ENCODE assay signal across 9 cellular contexts in the genomic region with DNA sequence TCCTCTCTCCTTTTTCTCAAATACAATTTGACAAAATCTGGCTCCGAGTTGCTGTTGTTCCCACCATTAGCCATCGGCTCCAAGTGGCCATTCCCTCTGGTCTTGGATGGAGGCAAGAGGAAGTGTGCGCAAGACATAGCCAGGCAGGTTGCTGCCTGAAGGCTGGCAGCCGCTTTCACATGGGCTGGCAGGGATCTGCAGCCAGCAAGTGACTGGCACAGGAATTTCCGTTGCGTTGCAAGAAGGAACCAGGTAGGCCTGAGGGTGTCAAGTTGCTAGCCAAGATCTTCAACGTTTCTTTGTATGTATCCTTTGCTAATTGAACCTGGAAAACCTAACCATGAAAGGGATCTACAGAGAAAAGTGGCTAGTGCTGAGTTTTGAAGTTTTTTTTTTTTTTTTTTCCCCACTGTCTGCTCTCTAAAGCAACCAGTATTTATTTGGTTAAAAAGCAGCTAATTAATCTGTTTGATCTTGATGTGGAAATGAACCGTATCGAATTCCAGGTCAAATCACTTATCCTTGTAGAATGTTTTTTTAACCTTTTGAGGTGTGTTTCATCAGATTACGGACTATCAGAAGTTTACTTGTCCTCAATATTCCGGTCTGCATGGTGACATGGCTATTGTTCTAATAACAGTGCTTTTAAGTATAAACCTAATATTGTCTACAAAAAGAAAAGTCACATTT.
DNase-seq lines count a peak whose midpoint lies in the region; ATAC-seq and TF ChIP-seq lines count a peak whose summit lies in the region.
"Had no signal": no experiment of that assay in that cellular context is flagged by ENCODE, and none has a peak within 500 bp of the region (broad histone marks: within the 10 kb centered on the region; RNA-seq: fewer than 3 reads in every experiment).

No MANE protein-coding gene starts in this region.

- no peak overlapping the region; the same call in 1 of the 2 replicates for H4K5ac ChIP-seq in IMR-90 (ENCODE audit: low read depth, low read length)

- TF ChIP-seq RAD21 in IMR-90 (IDR thresholded peaks at IDR 0.05; ENCODE audit: low read length): no peak

- peak overlapping the region; percentile 98 for H3K27ac Mint-ChIP-seq in WTC11

- no peaks in the 10 kb centered on the region for H3K36me3 Mint-ChIP-seq in WTC11

- no peak overlapping the region for H4K91ac ChIP-seq in IMR-90 (ENCODE audit: insufficient read depth, low read depth, low read length)

- H3K79me1 ChIP-seq in IMR-90 (ENCODE audit: low read depth in 1 of 2, low read length in 2 of 2): peaks cover 35 to 80% of the 10 kb centered on the region in 2 experiments

- peak overlapping the region; percentile 5 for H2BK5ac ChIP-seq in IMR-90 (ENCODE audit: low read depth, low read length, poor library complexity, severe bottlenecking)

- peak overlapping the region; percentile 35 for H2AK9ac ChIP-seq in IMR-90 (replicated peaks; ENCODE audit: low read depth, low read length, poor library complexity)

- no peak overlapping the region for H2BK20ac ChIP-seq in IMR-90 (ENCODE audit: low read depth, low read length)

- H3K27ac ChIP-seq in IMR-90 (ENCODE audit: insufficient read depth, low read length) (peak overlapping the region; percentile 17; the same call in 1 of the 2 replicates), testis (peak overlapping the region in 1 of 2 donors; percentile 11)

- H3K9me3 Mint-ChIP-seq in WTC11: no peaks in the 10 kb centered on the region

- 0 out of 2 replicates have a peak overlapping the region, but pooled peaks have one; percentile 7 for H3K4ac ChIP-seq in IMR-90 (ENCODE audit: low read depth, low read length)

- H3K4me3 Mint-ChIP-seq in WTC11: peak overlapping the region; percentile 59

- H3K18ac ChIP-seq in IMR-90 (ENCODE audit: low read depth, low read length): peak overlapping the region; percentile 0

- BruUV-seq in IMR-90 (replicated peaks; lab: Mats Ljungman, UMichigan): no TSS peak

- no peak overlapping the region for H4K8ac ChIP-seq in IMR-90 (ENCODE audit: low read depth in 2 of 2, low read length in 2 of 2)

- dilution Hi-C loops in IMR-90 (cut with HindIII; ENCODE audit: low sequenced_read_pairs, unreplicated experiment): no loop called here

- H4K20me1 ChIP-seq in IMR-90 (ENCODE audit: insufficient read depth, low read length): peaks cover 81% of the 10 kb centered on the region

- no peaks in the 10 kb centered on the region for H3K27me3 Mint-ChIP-seq in WTC11 (ENCODE audit: low read depth)

- H3K4me1 Mint-ChIP-seq in WTC11: peaks cover 96% of the 10 kb centered on the region

- H3K4me2 ChIP-seq in IMR-90 (ENCODE audit: low read depth, low read length): no peak overlapping the region

- H2AFZ ChIP-seq in IMR-90 (replicated peaks; ENCODE audit: low read length, poor library complexity): no peak overlapping the region

- H2AK5ac ChIP-seq in IMR-90 (ENCODE audit: low read depth, low read length): peak overlapping the region; percentile 63; the same call in 1 of the 2 replicates

- H3K9me1 ChIP-seq in IMR-90 (ENCODE audit: insufficient read depth, low read length): peaks cover 25% of the 10 kb centered on the region

- intact Hi-C loops in IMR-90 (cut with micrococcal nuclease): no loop called here
- intact Hi-C loops in testis (cut with DNase I; ENCODE audit: low total_unique reads): no loop called here

- H3K4me3 ChIP-seq in IMR-90 (ENCODE audit: insufficient read depth, low read depth, low read length) (no peak overlapping the region), testis (no peak overlapping the region)

- 100% methylated on average over 1 of the region's 11 CpGs; no CpG with 5 or more reads in 1 of the 2 experiments for WGBS in IMR-90 (ENCODE audit: extremely low coverage in 2 of 2, insufficient read length in 1 of 2), 2 experiments
- whole genome bisulfite sequencing in testis, 2 donors: 74 to 78% methylated on average over 11 of the region's 11 CpGs

- ATAC-seq in IMR-90 (ENCODE audit: low read depth) (no peak), WTC11 (peak; percentile 27)
- ATAC-seq: right cardiac atrium had no signal

- H3K4me1 ChIP-seq in IMR-90 (ENCODE audit: control insufficient read depth, insufficient read depth, low read length) (peaks cover 27% of the 10 kb centered on the region), testis (peaks cover 43% of the 10 kb centered on the region)

- TF ChIP-seq CTCF in IMR-90 (conservative IDR thresholded peaks at IDR 0.05; ENCODE audit: low read depth, low read length): no peak
- no peak for TF ChIP-seq CTCF in WTC11 (IDR thresholded peaks at IDR 0.05)
- TF ChIP-seq CTCF in testis (IDR thresholded peaks at IDR 0.05): no peak

- CTCF ChIA-PET in IMR-90 (lab: Yijun Ruan, JAX): interaction anchor here (1.0 to 1.1 kb wide), 2 partner anchors 10 to 13 kb away, joined by 3 read pairs; no protein-coding TSS in a partner anchor
- CTCF ChIA-PET in WTC11 (lab: Charles Lee): no interaction called here

- POLR2A ChIA-PET in IMR-90 (lab: Charles Lee; ENCODE audit: unreplicated experiment): interaction anchor here (0.7 kb wide), 1 partner anchor 50 kb away, joined by 3 read pairs; no protein-coding TSS in a partner anchor
- POLR2A ChIA-PET in WTC11 (lab: Charles Lee): no interaction called here

- no peak overlapping the region for H3K23ac ChIP-seq in IMR-90 (ENCODE audit: low read depth, low read length)

- H3K9me3 ChIP-seq in IMR-90 (ENCODE audit: control insufficient read depth, insufficient read depth, low read length) (no peaks in the 10 kb centered on the region), testis (no peaks in the 10 kb centered on the region)

- H3K27me3 ChIP-seq in IMR-90 (ENCODE audit: control insufficient read depth, insufficient read depth, low read length) (no peaks in the 10 kb centered on the region), testis (no peaks in the 10 kb centered on the region)

- H3K9ac ChIP-seq in IMR-90 (ENCODE audit: low read depth, low read length): no peak overlapping the region

- 0 out of 2 replicates have a peak overlapping the region, but pooled peaks have one; percentile 25 for H3K14ac ChIP-seq in IMR-90 (replicated peaks; ENCODE audit: low read depth, low read length)

- TF ChIP-seq POLR2A in IMR-90 (IDR thresholded peaks at IDR 0.05; ENCODE audit: low read depth, low read length): no peak
- TF ChIP-seq POLR2A in testis (IDR thresholded peaks at IDR 0.05): no peak

- no peak overlapping the region for H2BK15ac ChIP-seq in IMR-90 (ENCODE audit: low read depth, low read length)

- H3K36me3 ChIP-seq in IMR-90 (ENCODE audit: control insufficient read depth, insufficient read depth, low read length) (no peaks in the 10 kb centered on the region; the same call in 1 of the 2 replicates), testis (ENCODE audit: low read depth, missing control alignments) (no peaks in the 10 kb centered on the region)

- no peak overlapping the region for H2BK120ac ChIP-seq in IMR-90 (ENCODE audit: low read depth, low read length)

- DNase-seq in IMR-90: no peak
- DNase-seq in WTC11 (ENCODE audit: low spot score): peak; percentile 35
- peak; percentile 19 for DNase-seq in kidney glomerular epithelial cell (lab: John Stamatoyannopoulos, UW)
- peak; percentile 34 for DNase-seq in testis
- DNase-seq in activated CD8-positive, alpha-beta memory T cell treated with anti-CD3 and anti-CD28 coated beads, Interleukin-2, amount 50 U/mL, for 48 hours: no peak
- DNase-seq in GDM1 (lab: John Stamatoyannopoulos, UW): no peak
- DNase-seq in T-helper 2 cell: no peak
- DNase-seq: activated CD4-positive, alpha-beta T cell treated with anti-CD3 and anti-CD28 coated beads, Interleukin-2, amount 50 U/mL, for 4 hours had no signal

- no peak overlapping the region for H3K56ac ChIP-seq in IMR-90 (ENCODE audit: extremely low read depth, insufficient read depth, low read length)

- in situ Hi-C loops in IMR-90 (cut with MboI; ENCODE audit: low sequenced_read_pairs): no loop called here

TF ChIP-seq in IMR-90, 13 proteins besides CTCF, POLR2A, EP300 and RAD21 (continues in another document):
- TF ChIP-seq NFE2L2 (IDR thresholded peaks at IDR 0.05; ENCODE audit: low read depth, low read length): no peak
- no peak for TF ChIP-seq CEBPB (IDR thresholded peaks at IDR 0.05; ENCODE audit: low read depth, low read length)
- TF ChIP-seq MAFK (IDR thresholded peaks at IDR 0.05; ENCODE audit: low read depth, low read length): no peak
- no peak for TF ChIP-seq RFX5 (IDR thresholded peaks at IDR 0.05; ENCODE audit: low read depth, low read length)
- TF ChIP-seq RCOR1 (IDR thresholded peaks at IDR 0.05; ENCODE audit: insufficient replicate concordance, low read length): no peak
- no peak for TF ChIP-seq BHLHE40 (IDR thresholded peaks at IDR 0.05; ENCODE audit: low read depth, low read length)
- TF ChIP-seq, protein P1, sequence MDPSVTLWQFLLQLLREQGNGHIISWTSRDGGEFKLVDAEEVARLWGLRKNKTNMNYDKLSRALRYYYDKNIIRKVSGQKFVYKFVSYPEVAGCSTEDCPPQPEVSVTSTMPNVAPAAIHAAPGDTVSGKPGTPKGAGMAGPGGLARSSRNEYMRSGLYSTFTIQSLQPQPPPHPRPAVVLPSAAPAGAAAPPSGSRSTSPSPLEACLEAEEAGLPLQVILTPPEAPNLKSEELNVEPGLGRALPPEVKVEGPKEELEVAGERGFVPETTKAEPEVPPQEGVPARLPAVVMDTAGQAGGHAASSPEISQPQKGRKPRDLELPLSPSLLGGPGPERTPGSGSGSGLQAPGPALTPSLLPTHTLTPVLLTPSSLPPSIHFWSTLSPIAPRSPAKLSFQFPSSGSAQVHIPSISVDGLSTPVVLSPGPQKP (IDR thresholded peaks at IDR 0.05; ENCODE audit: borderline replicate concordance, low read depth, low read length): no peak

TF ChIP-seq in WTC11, 78 proteins besides CTCF, POLR2A, EP300 and RAD21:
- TF ChIP-seq ZNF138 (CRISPR knock-in tag; conservative IDR thresholded peaks at IDR 0.05) (0 out of 2 replicates have a peak, but pooled peaks have one; percentile 20), TCF7 (CRISPR knock-in tag; IDR thresholded peaks at IDR 0.05; ENCODE audit: low read depth) (no peak)

Comparison
In these comparisons a context has a peak if more than half of its experiments do, and no peak if none do; other contexts are left out.
1. DNase-seq: peak in WTC11 (single experiment), kidney glomerular epithelial cell (single experiment) and testis (single experiment); none in IMR-90 (single experiment), activated CD8-positive, alpha-beta memory T cell treated with anti-CD3 and anti-CD28 coated beads, Interleukin-2, amount 50 U/mL, for 48 hours (single experiment), GDM1 (single experiment) and T-helper 2 cell (0 of 5).